ENCODE assay signal across 15 cellular contexts in genomic region chr5:1113332-1113690, GRCh38. TPM values are rescaled to one million over a fixed set of nuclear protein-coding genes. Genes with fewer than 3 reads are reported as not detected.
DNase-seq lines count a peak whose midpoint lies in the region; ATAC-seq and TF ChIP-seq lines count a peak whose summit lies in the region.
"Had no signal": no experiment of that assay in that cellular context is flagged by ENCODE, and none has a peak within 500 bp of the region (broad histone marks: within the 10 kb centered on the region; RNA-seq: fewer than 3 reads in every experiment).

No MANE protein-coding gene starts in this region.

- no peaks in the 10 kb centered on the region for H3K27me3 ChIP-seq in CD4-positive, CD25-positive, alpha-beta regulatory T cell (ENCODE audit: control insufficient read depth, insufficient read depth, low read length)
- no peaks in the 10 kb centered on the region for H3K27me3 ChIP-seq in Caco-2 (replicated peaks; ENCODE audit: control insufficient read depth, insufficient read depth, low read length)
- H3K27me3 ChIP-seq: colonic mucosa, hepatocyte had no signal

- H3K9me3 ChIP-seq in CD4-positive, CD25-positive, alpha-beta regulatory T cell (ENCODE audit: control insufficient read depth in 2 of 2, low read length in 2 of 2) = no peaks in the 10 kb centered on the region
- H3K9me3 ChIP-seq in Caco-2 = no peaks in the 10 kb centered on the region
- H3K9me3 ChIP-seq: BE2C, colonic mucosa, neutrophil had no signal

- ATAC-seq in CD4-positive, CD25-positive, alpha-beta regulatory T cell (ENCODE audit: low read depth in 2 of 2) = no peak
- no peak for ATAC-seq in activated B cell treated with CpG ODN at 0.5 μM for 24 hours (ENCODE audit: low read depth)
- ATAC-seq in naive B cell (ENCODE audit: low read depth in 2 of 2) = no peak

- H3K27me3 Mint-ChIP-seq in CD4-positive, CD25-positive, alpha-beta regulatory T cell = no peaks in the 10 kb centered on the region
- H3K27me3 Mint-ChIP-seq in Caco-2 (ENCODE audit: insufficient read depth, unreplicated experiment) = no peaks in the 10 kb centered on the region
- H3K27me3 Mint-ChIP-seq in activated B cell treated with CpG ODN at 0.5 μM for 24 hours = peaks cover 2% of the 10 kb centered on the region
- H3K27me3 Mint-ChIP-seq in naive B cell = peaks cover 0 to 3% (median 0%) of the 10 kb centered on the region in 3 donors

- no peaks in the 10 kb centered on the region for H3K36me3 Mint-ChIP-seq in CD4-positive, CD25-positive, alpha-beta regulatory T cell
- no peaks in the 10 kb centered on the region for H3K36me3 Mint-ChIP-seq in Caco-2 (ENCODE audit: insufficient read depth, unreplicated experiment)
- H3K36me3 Mint-ChIP-seq in activated B cell treated with CpG ODN at 0.5 μM for 24 hours (ENCODE audit: low read depth) = peaks cover 2% of the 10 kb centered on the region
- no peaks in the 10 kb centered on the region for H3K36me3 Mint-ChIP-seq in naive B cell

- H3K4me1 ChIP-seq in CD4-positive, CD25-positive, alpha-beta regulatory T cell (ENCODE audit: control insufficient read depth, insufficient read depth, low read length, poor library complexity, severe bottlenecking) = peaks cover 28% of the 10 kb centered on the region
- H3K4me1 ChIP-seq in Caco-2 = peaks cover 12% of the 10 kb centered on the region

- intact Hi-C loops in Caco-2 (cut with micrococcal nuclease; ENCODE audit: unreplicated experiment) = no loop called here
- intact Hi-C loops in activated B cell treated with CpG ODN at 0.5 μM for 24 hours (cut with micrococcal nuclease) = no loop called here

- H3K4me3 Mint-ChIP-seq in CD4-positive, CD25-positive, alpha-beta regulatory T cell = peak overlapping the region in 3 of 4 donors; percentile 66 to 79 (median 75)
- peak overlapping the region; percentile 77 for H3K4me3 Mint-ChIP-seq in Caco-2 (ENCODE audit: unreplicated experiment)
- H3K4me3 Mint-ChIP-seq in activated B cell treated with CpG ODN at 0.5 μM for 24 hours = peak overlapping the region; percentile 24
- H3K4me3 Mint-ChIP-seq in naive B cell = peak overlapping the region in 7 of 8 donors; percentile 47 to 85 (median 70)

- no TSS peak for BruUV-seq in Caco-2 (replicated peaks; lab: Mats Ljungman, UMichigan)

- no peak overlapping the region for H3K4me3 ChIP-seq in CD4-positive, CD25-positive, alpha-beta regulatory T cell (ENCODE audit: low read depth, low read length)
- H3K4me3 ChIP-seq in Caco-2 (ENCODE audit: low read depth, low read length) = no peak overlapping the region
- H3K4me3 ChIP-seq: colonic mucosa, hepatocyte had no signal

- H3K27ac ChIP-seq in CD4-positive, CD25-positive, alpha-beta regulatory T cell (ENCODE audit: insufficient read depth, low read length, poor library complexity, severe bottlenecking) = no peak overlapping the region
- H3K27ac ChIP-seq: colonic mucosa, hepatocyte, neutrophil, WERI-Rb-1 had no signal

- H3K4me1 Mint-ChIP-seq in CD4-positive, CD25-positive, alpha-beta regulatory T cell = peaks cover 0 to 26% (median 4%) of the 10 kb centered on the region in 4 donors
- H3K4me1 Mint-ChIP-seq in Caco-2 (ENCODE audit: low read depth, unreplicated experiment) = peaks cover 5% of the 10 kb centered on the region
- H3K4me1 Mint-ChIP-seq in activated B cell treated with CpG ODN at 0.5 μM for 24 hours = peaks cover 21% of the 10 kb centered on the region
- peaks cover 6 to 26% (median 15%) of the 10 kb centered on the region in 3 donors for H3K4me1 Mint-ChIP-seq in naive B cell

- TF ChIP-seq CTCF in Caco-2 (IDR thresholded peaks at IDR 0.05; ENCODE audit: insufficient read depth in 1 of 2, low read depth in 1 of 2, low read length in 1 of 2, severe bottlenecking in 1 of 2, unreplicated experiment in 1 of 2) = no peak
- TF ChIP-seq CTCF in activated B cell treated with CpG ODN at 0.5 μM for 24 hours (IDR thresholded peaks at IDR 0.05) = no peak

- no peak for DNase-seq in CD4-positive, CD25-positive, alpha-beta regulatory T cell
- no peak for DNase-seq in Caco-2
- no peak for DNase-seq in activated B cell treated with CpG ODN at 0.5 μM for 24 hours
- DNase-seq in naive B cell = no peak
- DNase-seq in AG08395 (ENCODE audit: low spot score) = no peak
- no peak for DNase-seq in glomerular visceral epithelial cell (ENCODE audit: extremely low spot score)
- DNase-seq in HUDEP-2 (lab: John Stamatoyannopoulos, UW; ENCODE audit: unreplicated experiment in 76 of 76) = no peak
- no peak for DNase-seq in dermis blood vessel endothelial cell
- DNase-seq: BE2C, colonic mucosa, NCI-H82, SW 1271, WERI-Rb-1 had no signal

- CTCF ChIA-PET in Caco-2 (lab: Charles Lee) (no interaction called here), activated B cell treated with CpG ODN at 0.5 μM for 24 hours (lab: Charles Lee) (no interaction called here)

- H3K9me3 Mint-ChIP-seq in CD4-positive, CD25-positive, alpha-beta regulatory T cell = no peaks in the 10 kb centered on the region
- no peaks in the 10 kb centered on the region for H3K9me3 Mint-ChIP-seq in Caco-2 (ENCODE audit: unreplicated experiment)
- H3K9me3 Mint-ChIP-seq in activated B cell treated with CpG ODN at 0.5 μM for 24 hours = no peaks in the 10 kb centered on the region
- H3K9me3 Mint-ChIP-seq in naive B cell = no peaks in the 10 kb centered on the region

- POLR2A ChIA-PET in Caco-2 (lab: Charles Lee) (interaction anchor here (1.1 kb wide), 1 partner anchor 11 kb away, joined by 3 read pairs; no protein-coding TSS in a partner anchor), activated B cell treated with CpG ODN at 0.5 μM for 24 hours (lab: Charles Lee) (no interaction called here)

- no peak overlapping the region for H3K27ac Mint-ChIP-seq in CD4-positive, CD25-positive, alpha-beta regulatory T cell
- H3K27ac Mint-ChIP-seq in Caco-2 (ENCODE audit: unreplicated experiment) (no peak overlapping the region), activated B cell treated with CpG ODN at 0.5 μM for 24 hours (no peak overlapping the region), naive B cell (peak overlapping the region in 2 of 6 donors; percentile 56 to 65)

- no peaks in the 10 kb centered on the region for H3K36me3 ChIP-seq in CD4-positive, CD25-positive, alpha-beta regulatory T cell (ENCODE audit: control insufficient read depth, insufficient read depth, low read length)
- H3K36me3 ChIP-seq in Caco-2 (ENCODE audit: control insufficient read depth, insufficient read depth, low read length) = no peaks in the 10 kb centered on the region
- H3K36me3 ChIP-seq: BE2C, colonic mucosa, neutrophil had no signal

RNA-seq across cellular contexts. Expression of gene SLC12A7, which starts 1.4 kb away (rescaled TPM):
- 10.9 TPM for total RNA-seq in CD4-positive, CD25-positive, alpha-beta regulatory T cell
- polyA plus RNA-seq in CD4-positive, CD25-positive, alpha-beta regulatory T cell = 10 to 100 TPM in 1 of 4 donors, 1 to 10 TPM in 3; 2.2 to 16.0 (median 6.8) TPM
- total RNA-seq in Caco-2 (2022) (41.7 and 42.0 TPM in 2 replicates), activated B cell treated with CpG ODN at 0.5 μM for 24 hours (21.8 and 23.3 TPM in 2 replicates), dermis blood vessel endothelial cell (31.3 and 38.8 TPM in 2 replicates)
- polyA plus RNA-seq in naive B cell (ENCODE audit: low read depth in 6 of 6) = 10 to 100 TPM in 1 of 6 donors, 1 to 10 TPM in 5; 1.9 to 15.6 (median 5.8) TPM

Comparison
In these comparisons a context has a peak if more than half of its experiments do, and no peak if none do; other contexts are left out.
1. H3K4me3 Mint-ChIP-seq: peak in every context shown above with its lines; median percentile 77 in Caco-2; 75 in CD4-positive, CD25-positive, alpha-beta regulatory T cell; 70 in naive B cell; 24 in activated B cell treated with CpG ODN at 0.5 μM for 24 hours.